Comparison of ENCODE assay signal across 9 cellular contexts in genomic region chr4:94827481-94828110, GRCh38.
DNase-seq lines count a peak whose midpoint lies in the region; FAIRE-seq and TF ChIP-seq lines count a peak whose summit lies in the region.
"Had no signal": no experiment of that assay in that cellular context is flagged by ENCODE, and none has a peak within 500 bp of the region (broad histone marks: within the 10 kb centered on the region; RNA-seq: fewer than 3 reads in every experiment).

No MANE protein-coding gene starts in this region.

- H3K79me2 ChIP-seq in SK-N-SH (ENCODE audit: insufficient read depth) = no peaks in the 10 kb centered on the region

- intact Hi-C loops in lower leg skin (cut with DNase I; ENCODE audit: low total_unique reads) = no loop called here

- WGBS in SK-N-SH (ENCODE audit: low lambda C conversion rate) = 22% methylated on average over 5 of the region's 5 CpGs
- 53 to 56% methylated on average over 5 of the region's 5 CpGs for WGBS in lower leg skin, 2 donors

- H3K4me2 ChIP-seq in SK-N-SH = peak overlapping the region; percentile 53; the same call in 1 of the 2 replicates

- TF ChIP-seq CTCF in SK-N-SH (IDR thresholded peaks at IDR 0.05) (no peak), fibroblast of pulmonary artery (IDR thresholded peaks at IDR 0.05; ENCODE audit: low read length, missing control alignments) (no peak), lower leg skin (IDR thresholded peaks at IDR 0.05) (no peak)

- peak in 1 of 2 experiments; percentile 47; a peak in 2 of 4 replicates for TF ChIP-seq EP300 in SK-N-SH (IDR thresholded peaks at IDR 0.05; ENCODE audit: borderline replicate concordance in 1 of 2, low read depth in 1 of 2, low read length in 1 of 2)

- no peaks in the 10 kb centered on the region for H4K20me1 ChIP-seq in SK-N-SH (ENCODE audit: insufficient read depth)

- peak overlapping the region; percentile 37; the same call in 1 of the 2 replicates for H3K9ac ChIP-seq in SK-N-SH

- H3K4me3 ChIP-seq in SK-N-SH (ENCODE audit: low read depth in 2 of 2, low read length in 1 of 2) (0 out of 4 replicates have a peak overlapping the region, but pooled peaks of 1 of the 2 experiments have one; percentile 17), fibroblast of pulmonary artery (replicated peaks; ENCODE audit: low read depth, low read length) (no peak overlapping the region), skeletal muscle cell (ENCODE audit: low read depth, low read length) (no peak overlapping the region), lower leg skin (ENCODE audit: low read depth, poor library complexity, severe bottlenecking) (no peak overlapping the region)
- H3K4me3 ChIP-seq: tibial nerve had no signal

- no peak for TF ChIP-seq RAD21 in SK-N-SH (IDR thresholded peaks at IDR 0.05; ENCODE audit: low read length)

- no peak for DNase-seq in H54 (ENCODE audit: insufficient read length, low spot score)
- no peak for DNase-seq in SK-N-SH
- peak; percentile 68 for DNase-seq in fibroblast of pulmonary artery (ENCODE audit: low read depth)
- DNase-seq in skeletal muscle cell (ENCODE audit: low read depth) = peak; percentile 61
- DNase-seq in SKM-1 treated with dmso at 0.1 percent for 144 hours (lab: John Stamatoyannopoulos, UW; ENCODE audit: unreplicated experiment) = no peak
- no peak for DNase-seq in lower leg skin (ENCODE audit: low spot score in 2 of 2)
- no peak for DNase-seq in stimulated activated CD4-positive, alpha-beta T cell treated with anti-CD3 and anti-CD28 coated beads, Interleukin-15, amount 100 ng/mL, for 24 hours
- DNase-seq: activated naive CD4-positive, alpha-beta T cell treated with anti-CD3 and anti-CD28 coated beads, Interleukin-2, amount 10 ng/mL, durations not matched to agents 7 days and 5 days had no signal

- H3K9me3 ChIP-seq in SK-N-SH = no peaks in the 10 kb centered on the region
- H3K9me3 ChIP-seq: tibial nerve had no signal

- no peaks in the 10 kb centered on the region for H3K36me3 ChIP-seq in SK-N-SH (replicated peaks in 1 of 2; ENCODE audit: control insufficient read depth in 1 of 2, insufficient read depth in 2 of 2, low read length in 1 of 2)
- H3K36me3 ChIP-seq: tibial nerve had no signal

- peak overlapping the region; percentile 34 to 68; a peak in 3 of 4 replicates for H3K27ac ChIP-seq in SK-N-SH (ENCODE audit: low read depth in 2 of 2, low read length in 1 of 2)

- H2AFZ ChIP-seq in SK-N-SH (ENCODE audit: low read depth) = no peak overlapping the region

- TF ChIP-seq POLR2A in H54 (IDR thresholded peaks at IDR 0.05; ENCODE audit: low read depth, low read length) = no peak
- no peak for TF ChIP-seq POLR2A in lower leg skin (IDR thresholded peaks at IDR 0.05)

- peaks cover 0 to 3% of the 10 kb centered on the region in 2 experiments; a peak in 3 of 4 replicates for H3K4me1 ChIP-seq in SK-N-SH (ENCODE audit: control insufficient read depth in 1 of 2, insufficient read depth in 2 of 2, low read depth in 1 of 2, low read length in 1 of 2)

- FAIRE-seq in H54 (lab: Jason Lieb, UNC) = peak; percentile 66

- CTCF ChIA-PET in SK-N-SH (lab: Yijun Ruan, JAX) = no interaction called here

- H3K9me2 ChIP-seq in SK-N-SH = no peaks in the 10 kb centered on the region

- POLR2A ChIA-PET in SK-N-SH (lab: Yijun Ruan, JAX) = no interaction called here

- peaks cover 10% of the 10 kb centered on the region for H3F3A ChIP-seq in SK-N-SH (replicated peaks; ENCODE audit: insufficient read depth)

- peaks cover 6% of the 10 kb centered on the region; the same call in 1 of the 2 replicates for H3K27me3 ChIP-seq in SK-N-SH (ENCODE audit: insufficient read depth)
- H3K27me3 ChIP-seq: tibial nerve had no signal

TF ChIP-seq in SK-N-SH, 30 proteins besides CTCF, POLR2A, EP300 and RAD21 (continues in another document):
- no peak for TF ChIP-seq TAF1 (IDR thresholded peaks at IDR 0.05; ENCODE audit: borderline replicate concordance, low read depth, low read length)
- TF ChIP-seq FOXM1 (IDR thresholded peaks at IDR 0.05; ENCODE audit: low read depth) = 0 out of 2 replicates have a peak, but pooled peaks have one; percentile 29
- no peak for TF ChIP-seq EZH2phosphoT487 (IDR thresholded peaks at IDR 0.05; ENCODE audit: borderline replicate concordance, low read depth)
- TF ChIP-seq, protein P1, sequence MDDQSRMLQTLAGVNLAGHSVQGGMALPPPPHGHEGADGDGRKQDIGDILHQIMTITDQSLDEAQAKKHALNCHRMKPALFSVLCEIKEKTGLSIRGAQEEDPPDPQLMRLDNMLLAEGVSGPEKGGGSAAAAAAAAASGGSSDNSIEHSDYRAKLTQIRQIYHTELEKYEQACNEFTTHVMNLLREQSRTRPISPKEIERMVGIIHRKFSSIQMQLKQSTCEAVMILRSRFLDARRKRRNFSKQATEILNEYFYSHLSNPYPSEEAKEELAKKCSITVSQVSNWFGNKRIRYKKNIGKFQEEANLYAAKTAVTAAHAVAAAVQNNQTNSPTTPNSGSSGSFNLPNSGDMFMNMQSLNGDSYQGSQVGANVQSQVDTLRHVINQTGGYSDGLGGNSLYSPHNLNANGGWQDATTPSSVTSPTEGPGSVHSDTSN (IDR thresholded peaks at IDR 0.05) = peak; percentile 90
- TF ChIP-seq POLR2AphosphoS5 (IDR thresholded peaks at IDR 0.05; ENCODE audit: low read depth, low read length) = peak; percentile 18; the same call in 1 of the 2 replicates
- TF ChIP-seq RFX5 (IDR thresholded peaks at IDR 0.05; ENCODE audit: low read length) = no peak
- no peak for TF ChIP-seq NRF1 (IDR thresholded peaks at IDR 0.05; ENCODE audit: low read depth, low read length)
- TF ChIP-seq MEF2A (IDR thresholded peaks at IDR 0.05; ENCODE audit: borderline replicate concordance, low read depth) = no peak
- TF ChIP-seq, protein P2, sequence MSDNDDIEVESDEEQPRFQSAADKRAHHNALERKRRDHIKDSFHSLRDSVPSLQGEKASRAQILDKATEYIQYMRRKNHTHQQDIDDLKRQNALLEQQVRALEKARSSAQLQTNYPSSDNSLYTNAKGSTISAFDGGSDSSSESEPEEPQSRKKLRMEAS (IDR thresholded peaks at IDR 0.05; ENCODE audit: low read depth) = peak; percentile 31; the same call in 1 of the 2 replicates
- peak; percentile 50 for TF ChIP-seq USF1 (IDR thresholded peaks at IDR 0.05; ENCODE audit: borderline replicate concordance, low read depth)
- TF ChIP-seq YY1 (IDR thresholded peaks at IDR 0.05; ENCODE audit: low read depth) = no peak
- TF ChIP-seq JUND (IDR thresholded peaks at IDR 0.05) = peak; percentile 88
- TF ChIP-seq IRF3 (IDR thresholded peaks at IDR 0.05; ENCODE audit: low read depth, low read length) = no peak
- no peak for TF ChIP-seq ZBTB33 (IDR thresholded peaks at IDR 0.05; ENCODE audit: borderline replicate concordance, low read depth)
- TF ChIP-seq CHD2 (IDR thresholded peaks at IDR 0.05; ENCODE audit: low read length, partially characterized antibody) = no peak
- TF ChIP-seq GABPA (IDR thresholded peaks at IDR 0.05; ENCODE audit: low read depth) = no peak
- TF ChIP-seq TCF12 (IDR thresholded peaks at IDR 0.05) = peak; percentile 80
- TF ChIP-seq SIN3A (IDR thresholded peaks at IDR 0.05; ENCODE audit: borderline replicate concordance, low read depth, low read length) = no peak
- peak; percentile 93 for TF ChIP-seq FOSL2 (IDR thresholded peaks at IDR 0.05; ENCODE audit: borderline replicate concordance, low read depth)
- no peak for TF ChIP-seq MXI1 (IDR thresholded peaks at IDR 0.05; ENCODE audit: low read depth, low read length)
- 0 out of 2 replicates have a peak, but pooled peaks have one; percentile 29 for TF ChIP-seq RXRA (IDR thresholded peaks at IDR 0.05; ENCODE audit: borderline replicate concordance, low read depth)
- TF ChIP-seq SMC3 (IDR thresholded peaks at IDR 0.05; ENCODE audit: low read depth, low read length) = no peak
- no peak for TF ChIP-seq GATA2 (CRISPR knock-in tag; IDR thresholded peaks at IDR 0.05)
- TF ChIP-seq ELF1 (IDR thresholded peaks at IDR 0.05) = no peak
- TF ChIP-seq NFIC (IDR thresholded peaks at IDR 0.05; ENCODE audit: borderline replicate concordance) = peak; percentile 31; the same call in 1 of the 2 replicates

Comparison
In these comparisons a context has a peak if more than half of its experiments do, and no peak if none do; other contexts are left out.
1. DNase-seq: peak in fibroblast of pulmonary artery (single experiment) and skeletal muscle cell (single experiment); none in H54 (single experiment), SK-N-SH (single experiment), SKM-1 treated with dmso at 0.1 percent for 144 hours (single experiment), lower leg skin (0 of 2) and stimulated activated CD4-positive, alpha-beta T cell treated with anti-CD3 and anti-CD28 coated beads, Interleukin-15, amount 100 ng/mL, for 24 hours (single experiment).